ENCODE assay signal across 15 cellular contexts in genomic region chr11:12162652-12163051, GRCh38. TPM values are rescaled to one million over a fixed set of nuclear protein-coding genes. Genes with fewer than 3 reads are reported as not detected.
DNase-seq lines count a peak whose midpoint lies in the region; ATAC-seq, FAIRE-seq and TF ChIP-seq lines count a peak whose summit lies in the region.
"Had no signal": no experiment of that assay in that cellular context is flagged by ENCODE, and none has a peak within 500 bp of the region (broad histone marks: within the 10 kb centered on the region; RNA-seq: fewer than 3 reads in every experiment).

No MANE protein-coding gene starts in this region.

- peaks cover 8% of the 10 kb centered on the region for H3K79me1 ChIP-seq in mesenchymal stem cell (replicated peaks; ENCODE audit: low read length, poor library complexity, severe bottlenecking)

- H3K4me3 ChIP-seq in right atrium auricular region (no peak overlapping the region), astrocyte (ENCODE audit: insufficient read depth, low read depth, low read length) (no peak overlapping the region), mesenchymal stem cell (ENCODE audit: insufficient read depth in 1 of 2, low read depth in 1 of 2, low read length in 2 of 2) (no peak overlapping the region), uterus (no peak overlapping the region), MG63 (no peak overlapping the region)
- no peak overlapping the region for H3K4me3 ChIP-seq in CD8-positive, alpha-beta T cell (ENCODE audit: low read depth, low read length)
- H3K4me3 ChIP-seq: GM23338 had no signal

- no peak overlapping the region for H3K4me3 Mint-ChIP-seq in astrocyte (ENCODE audit: unreplicated experiment)
- no peak overlapping the region for H3K4me3 Mint-ChIP-seq in CD8-positive, alpha-beta T cell
- H3K4me3 Mint-ChIP-seq: GM23338 had no signal

- H3K4me2 ChIP-seq in astrocyte (ENCODE audit: low read length) (peak overlapping the region; percentile 54), mesenchymal stem cell (ENCODE audit: low read length, poor library complexity, severe bottlenecking) (no peak overlapping the region)
- H3K4me2 ChIP-seq: GM23338 had no signal

- no peak overlapping the region for H2BK15ac ChIP-seq in mesenchymal stem cell (ENCODE audit: low read depth, poor library complexity, severe bottlenecking)

- CTCF ChIA-PET in CD8-positive, alpha-beta T cell (lab: Charles Lee), result interaction anchor here (0.9 to 2.5 kb wide), 3 partner anchors 36 to 118 kb away, joined by 3 to 10 read pairs (median 6); no protein-coding TSS in a partner anchor

- H3K9ac ChIP-seq in astrocyte (ENCODE audit: low read length) (peak overlapping the region; percentile 90), mesenchymal stem cell (ENCODE audit: low read length) (no peak overlapping the region)

- intact Hi-C loops in left ventricle myocardium superior (cut with micrococcal nuclease), result no loop called here
- intact Hi-C loops in uterus (cut with DNase I; ENCODE audit: low total_unique reads), result no loop called here
- intact Hi-C loops in CD8-positive, alpha-beta T cell (cut with DNase I, micrococcal nuclease), result loop anchor here in 1 of 2 experiments (2.0 kb wide), 1 partner anchor 74 kb away; no protein-coding TSS in a partner anchor

- peak overlapping the region; percentile 81 for H3K27ac Mint-ChIP-seq in astrocyte (ENCODE audit: unreplicated experiment)
- no peak overlapping the region for H3K27ac Mint-ChIP-seq in CD8-positive, alpha-beta T cell
- H3K27ac Mint-ChIP-seq: GM23338 had no signal

- ATAC-seq in left ventricle myocardium superior (no peak), GM18861 (IDR thresholded peaks at IDR 0.05; ENCODE audit: unreplicated experiment) (no peak)
- ATAC-seq in CD8-positive, alpha-beta T cell, result no peak
- ATAC-seq: GM23338, left lobe of liver had no signal

- no peak overlapping the region for H3K14ac ChIP-seq in mesenchymal stem cell (ENCODE audit: low read length in 2 of 2)

- H3K27me3 ChIP-seq in right atrium auricular region, result no peaks in the 10 kb centered on the region
- H3K27me3 ChIP-seq in astrocyte (ENCODE audit: insufficient read depth, low read length), result no peaks in the 10 kb centered on the region
- H3K27me3 ChIP-seq in mesenchymal stem cell (ENCODE audit: control insufficient read depth in 1 of 2, insufficient read depth in 1 of 2, low read length in 2 of 2), result no peaks in the 10 kb centered on the region
- no peaks in the 10 kb centered on the region for H3K27me3 ChIP-seq in uterus
- no peaks in the 10 kb centered on the region for H3K27me3 ChIP-seq in MG63
- H3K27me3 ChIP-seq in CD8-positive, alpha-beta T cell (ENCODE audit: insufficient read depth, low read length), result no peaks in the 10 kb centered on the region

- peaks cover 87% of the 10 kb centered on the region for H3K4me1 Mint-ChIP-seq in astrocyte (ENCODE audit: low read depth, unreplicated experiment)
- H3K4me1 Mint-ChIP-seq in CD8-positive, alpha-beta T cell (ENCODE audit: low read depth), result peaks cover 3% of the 10 kb centered on the region

- peaks cover 41% of the 10 kb centered on the region for H3K36me3 Mint-ChIP-seq in astrocyte (ENCODE audit: low read depth, unreplicated experiment)
- no peaks in the 10 kb centered on the region for H3K36me3 Mint-ChIP-seq in CD8-positive, alpha-beta T cell

- H3K36me3 ChIP-seq in right atrium auricular region (peaks cover 9% of the 10 kb centered on the region), astrocyte (ENCODE audit: insufficient read depth, low read length) (peaks cover 53% of the 10 kb centered on the region), mesenchymal stem cell (ENCODE audit: control insufficient read depth in 1 of 2, insufficient read depth in 2 of 2, low read depth in 1 of 2, low read length in 2 of 2) (peaks cover 10 to 26% of the 10 kb centered on the region in 2 experiments), uterus (no peaks in the 10 kb centered on the region), MG63 (peaks cover 39% of the 10 kb centered on the region)
- H3K36me3 ChIP-seq in CD8-positive, alpha-beta T cell (ENCODE audit: insufficient read depth, low read length), result no peaks in the 10 kb centered on the region

- peak overlapping the region; percentile 19 for H2AK5ac ChIP-seq in mesenchymal stem cell (ENCODE audit: low read length, severe bottlenecking)

- DNase-seq in right atrium auricular region (ENCODE audit: low spot score), result no peak
- no peak for DNase-seq in left ventricle myocardium superior
- no peak for DNase-seq in astrocyte (ENCODE audit: low read depth)
- no peak for DNase-seq in mesenchymal stem cell
- no peak for DNase-seq in uterus
- DNase-seq in MG63, result no peak
- no peak for DNase-seq in CD8-positive, alpha-beta T cell
- DNase-seq: activated CD8-positive, alpha-beta memory T cell treated with anti-CD3 and anti-CD28 coated beads, Interleukin-2, amount 50 U/mL, for 48 hours; effector CD4-positive, alpha-beta T cell; NCI-H524 treated with DMSO at 0.1 percent for 48 hours; nucleus accumbens had no signal

- peaks cover 74% of the 10 kb centered on the region for H3K79me2 ChIP-seq in astrocyte (ENCODE audit: insufficient read depth, low read length)

- H3K4ac ChIP-seq in mesenchymal stem cell (ENCODE audit: low read depth in 1 of 2, low read length in 2 of 2), result peak overlapping the region in 1 of 2 experiments; percentile 5

- H3K27ac ChIP-seq in right atrium auricular region (peak overlapping the region; percentile 88 to 96), astrocyte (ENCODE audit: low read depth, low read length) (peak overlapping the region; percentile 99), mesenchymal stem cell (ENCODE audit: low read length, poor library complexity, severe bottlenecking) (peak overlapping the region; percentile 97), uterus (peak overlapping the region; percentile 84 to 88)
- no peak overlapping the region for H3K27ac ChIP-seq in CD8-positive, alpha-beta T cell (ENCODE audit: low read depth, low read length)

- H3K9me3 ChIP-seq in right atrium auricular region, result no peaks in the 10 kb centered on the region
- H3K9me3 ChIP-seq in astrocyte (ENCODE audit: insufficient read depth, low read depth, low read length), result no peaks in the 10 kb centered on the region
- no peaks in the 10 kb centered on the region for H3K9me3 ChIP-seq in mesenchymal stem cell (ENCODE audit: control insufficient read depth, low read length)
- no peaks in the 10 kb centered on the region for H3K9me3 ChIP-seq in uterus
- no peaks in the 10 kb centered on the region for H3K9me3 ChIP-seq in MG63
- H3K9me3 ChIP-seq in CD8-positive, alpha-beta T cell (ENCODE audit: low read length), result no peaks in the 10 kb centered on the region

- FAIRE-seq in astrocyte (lab: Jason Lieb, UNC), result no peak
- FAIRE-seq: GM12892 had no signal

- no peak for TF ChIP-seq POLR2A in uterus (IDR thresholded peaks at IDR 0.05)

- H3K9me3 Mint-ChIP-seq in astrocyte (ENCODE audit: unreplicated experiment), result no peaks in the 10 kb centered on the region
- no peaks in the 10 kb centered on the region for H3K9me3 Mint-ChIP-seq in CD8-positive, alpha-beta T cell
- H3K9me3 Mint-ChIP-seq: GM23338 had no signal

- H2BK12ac ChIP-seq in mesenchymal stem cell (ENCODE audit: low read length in 2 of 2), result peak overlapping the region; percentile 15 to 98

- no peak for TF ChIP-seq CTCF in right atrium auricular region (IDR thresholded peaks at IDR 0.05)
- no peak for TF ChIP-seq CTCF in astrocyte (IDR thresholded peaks at IDR 0.05; ENCODE audit: insufficient read depth, low read depth, low read length)
- no peak for TF ChIP-seq CTCF in uterus (IDR thresholded peaks at IDR 0.05)
- no peak for TF ChIP-seq CTCF in CD8-positive, alpha-beta T cell (IDR thresholded peaks at IDR 0.05)

- H2BK5ac ChIP-seq in mesenchymal stem cell (ENCODE audit: low read depth, low read length, poor library complexity, severe bottlenecking), result peak overlapping the region; percentile 12

- H2AFZ ChIP-seq in astrocyte (ENCODE audit: low read depth, low read length) (no peak overlapping the region), mesenchymal stem cell (ENCODE audit: low read depth, low read length) (no peak overlapping the region)
- H2AFZ ChIP-seq: GM23338 had no signal

- H3K4me1 ChIP-seq in right atrium auricular region (peaks cover 0 to 97% of the 10 kb centered on the region in 2 donors), astrocyte (ENCODE audit: insufficient read depth, low read length) (peaks cover 87% of the 10 kb centered on the region), mesenchymal stem cell (ENCODE audit: control insufficient read depth, insufficient read depth, low read depth, low read length) (peaks cover 53% of the 10 kb centered on the region), uterus (peaks cover 21 to 25% of the 10 kb centered on the region in 2 donors)
- H3K4me1 ChIP-seq in CD8-positive, alpha-beta T cell (ENCODE audit: insufficient read depth, low read length), result peaks cover 1% of the 10 kb centered on the region

- WGBS in mesenchymal stem cell, result no CpG with 5 or more reads among the region's 1 CpG

- H4K91ac ChIP-seq in mesenchymal stem cell (ENCODE audit: low read length), result peak overlapping the region; percentile 53

- peak overlapping the region; percentile 24 to 85 for H3K18ac ChIP-seq in mesenchymal stem cell (ENCODE audit: low read depth in 1 of 2, low read length in 2 of 2)

- H4K20me1 ChIP-seq in astrocyte (ENCODE audit: insufficient read depth, low read length), result no peaks in the 10 kb centered on the region

- H2BK120ac ChIP-seq in mesenchymal stem cell (ENCODE audit: low read depth, low read length), result peak overlapping the region; percentile 27

- POLR2A ChIA-PET in CD8-positive, alpha-beta T cell (lab: Charles Lee), result interaction anchor here (0.7 to 1.5 kb wide), 2 partner anchors 19 to 30 kb away, joined by 3 read pairs; no protein-coding TSS in a partner anchor

- H3K27me3 Mint-ChIP-seq in astrocyte (ENCODE audit: low read depth, unreplicated experiment), result no peaks in the 10 kb centered on the region
- no peaks in the 10 kb centered on the region for H3K27me3 Mint-ChIP-seq in CD8-positive, alpha-beta T cell (ENCODE audit: low read depth)

- H3K23ac ChIP-seq in mesenchymal stem cell (ENCODE audit: low read length in 2 of 2), result peak overlapping the region in 1 of 2 experiments; percentile 24

- no peak overlapping the region for H4K8ac ChIP-seq in mesenchymal stem cell (ENCODE audit: low read length)

RNA-seq across cellular contexts. Expression of gene MICAL2, which starts 52.3 kb away (rescaled TPM):
- 10 to 100 TPM; 77.6 to 84.5 TPM for total RNA-seq in right atrium auricular region
- 57.1 TPM for total RNA-seq in left ventricle myocardium superior
- total RNA-seq in astrocyte, result 357 and 471 TPM in 2 replicates
- polyA plus RNA-seq in mesenchymal stem cell (2013, experiment 1 of 2), result 96.9 TPM
- polyA plus RNA-seq in mesenchymal stem cell (2013, experiment 2 of 2), result 100 TPM
- 100 to 1,000 TPM in 1 of 4 donors, 10 to 100 TPM in 3; 29.6 to 139 (median 53.1) TPM for total RNA-seq in uterus
- total RNA-seq in MG63 (2014; rRNA removed; shearing (Covaris generic); ENCODE audit: low replicate concordance), result 37.9 and 42.4 TPM in 2 replicates
- total RNA-seq in CD8-positive, alpha-beta T cell, result 10 to 100 TPM; 15.8 TPM
